ENCODE assay signal across 9 cellular contexts in genomic region chr20:49318430-49319203, GRCh38. TPM values are rescaled to one million over a fixed set of nuclear protein-coding genes. Genes with fewer than 3 reads are reported as not detected.
A peak's percentile ranks its signal among the peaks of the same experiment; 100 is the strongest.
DNase-seq lines count a peak whose midpoint lies in the region; ATAC-seq, FAIRE-seq and TF ChIP-seq lines count a peak whose summit lies in the region.
"Had no signal": no experiment of that assay in that cellular context is flagged by ENCODE, and none has a peak within 500 bp of the region (broad histone marks: within the 10 kb centered on the region; RNA-seq: fewer than 3 reads in every experiment).

No MANE protein-coding gene starts in this region.

- no peaks in the 10 kb centered on the region for H4K20me1 ChIP-seq in HepG2 (ENCODE audit: insufficient read depth, low read length)

- peak overlapping the region; percentile 29 for H3K4me2 ChIP-seq in HepG2 (ENCODE audit: low read depth, low read length)

- H2AFZ ChIP-seq in HepG2 (ENCODE audit: low read length), result no peak overlapping the region

- DNase-seq in NCI-H748 (lab: John Stamatoyannopoulos, UW; ENCODE audit: unreplicated experiment) (peak; percentile 23), NCI-H748 treated with DMSO at 0.1 percent for 48 hours (lab: John Stamatoyannopoulos, UW) (no peak), astrocyte of the cerebellum (ENCODE audit: low read depth) (no peak), HepG2 (ENCODE audit: low spot score) (no peak), omental fat pad (ENCODE audit: low spot score) (no peak)
- no peak for DNase-seq in stimulated activated CD4-positive, alpha-beta T cell treated with anti-CD3 and anti-CD28 coated beads, Interleukin-12 subunit alpha, Interleukin-12 subunit beta, amount 100 ng/mL, for 4 hours

- no peak for TF ChIP-seq EP300 in HepG2 (IDR thresholded peaks at IDR 0.05; ENCODE audit: low read depth in 2 of 2, low read length in 2 of 2)
- no peak for TF ChIP-seq EP300 in HepG2 (CRISPR knock-in tag; IDR thresholded peaks at IDR 0.05; ENCODE audit: borderline replicate concordance)

- CTCF ChIA-PET in HepG2 (lab: Yijun Ruan, JAX; ENCODE audit: low intra/inter-chr PET ratio, low total read pairs), result no interaction called here

- BruUV-seq in HepG2 (replicated peaks; lab: Mats Ljungman, UMichigan), result no TSS peak

- in situ Hi-C loops in astrocyte of the cerebellum (cut with HindIII; ENCODE audit: low sequenced_read_pairs), result no loop called here
- in situ Hi-C loops in HepG2 (cut with HindIII; ENCODE audit: extremely low pct_ligation_motif_present, low pct_unique_long_range_greater_than_20kb), result no loop called here

- H3K9me3 ChIP-seq in HepG2 (ENCODE audit: low read length) (no peaks in the 10 kb centered on the region), thymus (ENCODE audit: control insufficient read depth) (no peaks in the 10 kb centered on the region)

- FAIRE-seq in HepG2 (lab: Jason Lieb, UNC), result no peak

- H3K9ac ChIP-seq in HepG2 (ENCODE audit: insufficient read depth, low read depth, low read length), result no peak overlapping the region

- no peaks in the 10 kb centered on the region for H3K79me2 ChIP-seq in HepG2 (ENCODE audit: insufficient read depth, low read length)

- POLR2A ChIA-PET in HepG2 (lab: Yijun Ruan, JAX), result interaction anchor here (1.3 kb wide), 1 partner anchor 14 kb away, joined by 3 read pairs; no protein-coding TSS in a partner anchor

- peak; percentile 36; the same call in 2 of the 3 replicates for ATAC-seq in HepG2
- ATAC-seq in HG03571 (IDR thresholded peaks at IDR 0.05; ENCODE audit: unreplicated experiment), result no peak
- ATAC-seq in omental fat pad (ENCODE audit: low FRiP score), result no peak

- H3K27ac ChIP-seq in HepG2 (ENCODE audit: extremely low read length, insufficient read depth, low read length), result no peak overlapping the region
- no peak overlapping the region for H3K27ac ChIP-seq in thymus (ENCODE audit: low read depth)
- H3K27ac ChIP-seq: C4-2B had no signal

- no peak for TF ChIP-seq POLR2A in HepG2 (IDR thresholded peaks at IDR 0.05; ENCODE audit: insufficient read depth in 1 of 2, low read depth in 2 of 2, low read length in 2 of 2)

- TF ChIP-seq CTCF in astrocyte of the cerebellum (IDR thresholded peaks at IDR 0.05; ENCODE audit: low read depth, low read length, missing control alignments), result no peak
- TF ChIP-seq CTCF in HepG2 (CRISPR knock-in tag; IDR thresholded peaks at IDR 0.05), result no peak
- no peak for TF ChIP-seq CTCF in omental fat pad (IDR thresholded peaks at IDR 0.05)

- H3K27me3 ChIP-seq in HepG2 (ENCODE audit: control insufficient read depth in 1 of 2, insufficient read depth in 2 of 2, low read length in 2 of 2) (peaks cover 7 to 55% of the 10 kb centered on the region in 2 experiments; a peak in 4 of 5 replicates), thymus (ENCODE audit: control insufficient read depth, insufficient read depth) (peaks cover 32% of the 10 kb centered on the region)

- H3K4me3 ChIP-seq in astrocyte of the cerebellum (ENCODE audit: low read depth, low read length) (peak overlapping the region; percentile 21), HepG2 (replicated peaks in 1 of 3; ENCODE audit: insufficient read depth in 1 of 3, low read depth in 2 of 3, low read length in 3 of 3) (peak overlapping the region in 1 of 3 experiments; percentile 47; a peak in 1 of 6 replicates), thymus (ENCODE audit: low read length) (peak overlapping the region; percentile 44)

- WGBS in HepG2 (ENCODE audit: low lambda C conversion rate), result 36% methylated on average over 69 of the region's 70 CpGs
- WGBS in thymus, result under 1% methylated on average over 70 of the region's 70 CpGs

- intact Hi-C loops in HepG2 (cut with micrococcal nuclease; ENCODE audit: unreplicated experiment), result loop anchor here (2.0 kb wide), 1 partner anchor 42 kb away; no protein-coding TSS in a partner anchor

- H3K36me3 ChIP-seq in HepG2 (replicated peaks in 1 of 2; ENCODE audit: control insufficient read depth in 1 of 2, insufficient read depth in 2 of 2, low read length in 2 of 2) (no peaks in the 10 kb centered on the region), thymus (ENCODE audit: control insufficient read depth, insufficient read depth) (no peaks in the 10 kb centered on the region)

- H3K4me1 ChIP-seq in HepG2 (ENCODE audit: insufficient read depth, low read length) (peaks cover 9% of the 10 kb centered on the region; the same call in 1 of the 2 replicates), thymus (ENCODE audit: control insufficient read depth, insufficient read depth, low read length) (peaks cover 9% of the 10 kb centered on the region)

- no peak for TF ChIP-seq RAD21 in HepG2 (CRISPR knock-in tag; IDR thresholded peaks at IDR 0.05)

TF ChIP-seq in HepG2, 621 proteins besides CTCF, POLR2A, EP300 and RAD21 (continues in another document):
- no peak for TF ChIP-seq MAFF (IDR thresholded peaks at IDR 0.05; ENCODE audit: low read depth, low read length)
- TF ChIP-seq MTF2 (CRISPR knock-in tag; IDR thresholded peaks at IDR 0.05; ENCODE audit: borderline replicate concordance), result peak; percentile 98
- TF ChIP-seq ZNF724P (CRISPR knock-in tag; IDR thresholded peaks at IDR 0.05; ENCODE audit: borderline replicate concordance), result no peak
- TF ChIP-seq NFKB2 (CRISPR knock-in tag; IDR thresholded peaks at IDR 0.05; ENCODE audit: borderline replicate concordance), result no peak
- no peak for TF ChIP-seq SP4 (CRISPR knock-in tag; IDR thresholded peaks at IDR 0.05)
- no peak for TF ChIP-seq REPIN1 (CRISPR knock-in tag; IDR thresholded peaks at IDR 0.05; ENCODE audit: borderline replicate concordance, low read depth)
- no peak for TF ChIP-seq HOXA5 (CRISPR knock-in tag; IDR thresholded peaks at IDR 0.05)
- no peak for TF ChIP-seq E2F2 (CRISPR knock-in tag; IDR thresholded peaks at IDR 0.05; ENCODE audit: borderline replicate concordance)
- TF ChIP-seq ZSCAN21 (CRISPR knock-in tag; IDR thresholded peaks at IDR 0.05; ENCODE audit: borderline replicate concordance), result peak; percentile 53; the same call in 1 of the 2 replicates
- TF ChIP-seq MEF2D (CRISPR knock-in tag; IDR thresholded peaks at IDR 0.05), result no peak
- no peak for TF ChIP-seq ZNF136 (CRISPR knock-in tag; IDR thresholded peaks at IDR 0.05; ENCODE audit: low read depth)
- TF ChIP-seq ATF6 (CRISPR knock-in tag; conservative IDR thresholded peaks at IDR 0.05), result no peak
- TF ChIP-seq HNRNPLL (IDR thresholded peaks at IDR 0.05; ENCODE audit: low read depth, low read length, poor library complexity, severe bottlenecking), result peak; percentile 27
- no peak for TF ChIP-seq MAX (IDR thresholded peaks at IDR 0.05)

RNA-seq across cellular contexts. Expression of gene ZNFX1, which starts 40.8 kb away (rescaled TPM):
- total RNA-seq in HepG2 (2016; rRNA removed; fragmentation: Illumina TruSeq; extraction: Trizol), result 11.1 and 15.9 TPM in 2 replicates
- total RNA-seq in HepG2 (2016; cell fraction: cytosol; rRNA removed; fragmentation: Illumina TruSeq; extraction: Trizol; ENCODE audit: low read depth), result 6.3 and 6.5 TPM in 2 replicates
- 11.0 and 12.7 TPM in 2 replicates for total RNA-seq in HepG2 (2016; cell fraction: insoluble cytoplasmic fraction; rRNA removed; fragmentation: Illumina TruSeq; extraction: Trizol)
- total RNA-seq in HepG2 (2016; cell fraction: membrane; rRNA removed; fragmentation: Illumina TruSeq; extraction: Trizol), result 9.7 and 10.8 TPM in 2 replicates
- 14.7 and 16.0 TPM in 2 replicates for total RNA-seq in HepG2 (2016; cell fraction: nucleus; rRNA removed; fragmentation: Illumina TruSeq; extraction: Trizol)
- polyA plus RNA-seq in HepG2 (2011; rRNA removed), result 2.9 and 3.5 TPM in 2 replicates
- polyA plus RNA-seq in HepG2 (2011; cell fraction: cytosol; rRNA removed), result 2.2 and 3.5 TPM in 2 replicates
- polyA plus RNA-seq in HepG2 (2011; cell fraction: nucleus; rRNA removed), result 4.5 and 5.9 TPM in 2 replicates
- polyA plus RNA-seq in HepG2 (2012), result 5.3 and 8.2 TPM in 2 replicates
- 1.1 and 1.4 TPM in 2 replicates for polyA plus RNA-seq in HepG2 (2016; cell fraction: cytosol; fragmentation: Illumina TruSeq; extraction: Trizol; ENCODE audit: low read depth)
- 5.1 and 6.1 TPM in 2 replicates for polyA plus RNA-seq in HepG2 (2016; cell fraction: insoluble cytoplasmic fraction; fragmentation: Illumina TruSeq; extraction: Trizol; ENCODE audit: low read depth)
- 2.2 TPM in 2 replicates for polyA plus RNA-seq in HepG2 (2016; cell fraction: membrane; fragmentation: Illumina TruSeq; extraction: Trizol; ENCODE audit: low read depth)
- 16.4 and 18.7 TPM in 2 replicates for polyA plus RNA-seq in HepG2 (2016; cell fraction: nucleus; fragmentation: Illumina TruSeq; extraction: Trizol; ENCODE audit: insufficient read depth, low read depth)
- polyA minus RNA-seq in HepG2 (2011; rRNA and poly(A)+ RNA removed; ENCODE audit: low replicate concordance), result 10.7 and 26.2 TPM in 2 replicates
- 5.7 and 8.7 TPM in 2 replicates for polyA minus RNA-seq in HepG2 (2011; cell fraction: cytosol; rRNA and poly(A)+ RNA removed)
- polyA minus RNA-seq in HepG2 (2011; cell fraction: nucleus; rRNA and poly(A)+ RNA removed), result 17.6 and 27.1 TPM in 2 replicates
- 9.4 TPM for polyA plus RNA-seq in thymus
- 100 to 1,000 TPM in 1 of 4 donors, 10 to 100 TPM in 3; 40.5 to 106 (median 54.8) TPM for total RNA-seq in omental fat pad
